10 cellular contexts compared by ENCODE assay signal in genomic region chr5:136016945-136017530, GRCh38. TPM values are rescaled to one million over a fixed set of nuclear protein-coding genes. Genes with fewer than 3 reads are reported as not detected.
DNase-seq lines count a peak whose midpoint lies in the region; ATAC-seq and TF ChIP-seq lines count a peak whose summit lies in the region.
"Had no signal": no experiment of that assay in that cellular context is flagged by ENCODE, and none has a peak within 500 bp of the region (broad histone marks: within the 10 kb centered on the region; RNA-seq: fewer than 3 reads in every experiment).

No MANE protein-coding gene starts in this region.

- H3K36me3 ChIP-seq in DND-41 (ENCODE audit: insufficient read depth, low read length) = no peaks in the 10 kb centered on the region
- no peaks in the 10 kb centered on the region for H3K36me3 ChIP-seq in osteoblast (ENCODE audit: insufficient read depth, low read length)

- ATAC-seq in DND-41 (ENCODE audit: insufficient read depth, low read depth) (no peak; the same call in 2 of the 3 replicates), HG03565 (IDR thresholded peaks at IDR 0.05; ENCODE audit: unreplicated experiment) (no peak), GM21367 (IDR thresholded peaks at IDR 0.05; ENCODE audit: unreplicated experiment) (no peak), HG03457 (IDR thresholded peaks at IDR 0.05; ENCODE audit: unreplicated experiment) (no peak)

- H3K27me3 ChIP-seq in DND-41 (ENCODE audit: insufficient read depth, low read length, poor library complexity) (peaks cover 4% of the 10 kb centered on the region), osteoblast (ENCODE audit: insufficient read depth, low read length) (no peaks in the 10 kb centered on the region)

- DNase-seq in DND-41 (peak; percentile 15), NCI-H2171 (lab: John Stamatoyannopoulos, UW) (peak; percentile 17), cardiac fibroblast (ENCODE audit: low read depth in 2 of 2) (peak; percentile 88 to 93), osteoblast (ENCODE audit: insufficient read length, low spot score, missing footprints) (peak; percentile 66), NK-92 (lab: John Stamatoyannopoulos, UW; ENCODE audit: unreplicated experiment) (no peak)
- DNase-seq: activated T-cell treated with anti-CD3 and anti-CD28 coated beads, Interleukin-2, amount 50 U/mL, for 48 hours; stimulated activated CD4-positive, alpha-beta T cell treated with anti-CD3 and anti-CD28 coated beads, Interleukin-15, amount 100 ng/mL, for 24 hours had no signal

- H3K27ac ChIP-seq in DND-41 (ENCODE audit: low read length) = no peak overlapping the region
- H3K27ac ChIP-seq in osteoblast (ENCODE audit: low read depth, low read length) = peak overlapping the region; percentile 100

- H3K9me3 ChIP-seq in DND-41 (ENCODE audit: insufficient read depth, low read length, severe bottlenecking) = no peaks in the 10 kb centered on the region
- H3K9me3 ChIP-seq in osteoblast (ENCODE audit: low read depth, low read length) = no peaks in the 10 kb centered on the region

- TF ChIP-seq CTCF in DND-41 (IDR thresholded peaks at IDR 0.05; ENCODE audit: borderline replicate concordance, extremely low read depth, low read length, poor library complexity, severe bottlenecking) = no peak
- no peak for TF ChIP-seq CTCF in cardiac fibroblast (IDR thresholded peaks at IDR 0.05; ENCODE audit: low read depth, low read length)
- TF ChIP-seq CTCF in osteoblast (IDR thresholded peaks at IDR 0.05; ENCODE audit: extremely low read depth, low read depth, low read length) = peak; percentile 19

- H2AFZ ChIP-seq in DND-41 (ENCODE audit: low read depth, low read length) (no peak overlapping the region), osteoblast (ENCODE audit: low read length) (no peak overlapping the region)

- H3K79me2 ChIP-seq in DND-41 (ENCODE audit: insufficient read depth, low read length) = no peaks in the 10 kb centered on the region
- no peaks in the 10 kb centered on the region for H3K79me2 ChIP-seq in osteoblast (ENCODE audit: insufficient read depth, low read length)

- H4K20me1 ChIP-seq in DND-41 (ENCODE audit: insufficient read depth, low read length) (no peaks in the 10 kb centered on the region), osteoblast (ENCODE audit: insufficient read depth, low read length) (no peaks in the 10 kb centered on the region)

- H3K4me2 ChIP-seq in DND-41 (ENCODE audit: insufficient read depth, low read length) (no peak overlapping the region), osteoblast (ENCODE audit: insufficient read depth, low read length) (peak overlapping the region; percentile 3)

- no peak overlapping the region for H3K9ac ChIP-seq in DND-41 (ENCODE audit: low read depth, low read length)

- no peak overlapping the region for H3K4me3 ChIP-seq in DND-41 (ENCODE audit: low read depth in 1 of 2, low read length in 2 of 2)
- H3K4me3 ChIP-seq in cardiac fibroblast (replicated peaks in 1 of 2; ENCODE audit: low read depth in 2 of 2, low read length in 2 of 2) = no peak overlapping the region
- H3K4me3 ChIP-seq in osteoblast (ENCODE audit: insufficient read depth, low read length) = no peak overlapping the region

- H3K4me1 ChIP-seq in DND-41 (ENCODE audit: insufficient read depth, low read length) (no peaks in the 10 kb centered on the region), osteoblast (ENCODE audit: insufficient read depth, low read length) (peaks cover 90% of the 10 kb centered on the region)

RNA-seq across cellular contexts. Expression of gene TGFBI, which starts 11.8 kb away (rescaled TPM):
- total RNA-seq in osteoblast = 1,700 and 2,120 TPM in 2 replicates
